23 cellular contexts compared by ENCODE assay signal in genomic region chr3:8986741-8987672, GRCh38.
"Had no signal": no experiment of that assay in that cellular context is flagged by ENCODE, and none has a peak within 500 bp of the region (broad histone marks: within the 10 kb centered on the region; RNA-seq: fewer than 3 reads in every experiment).

No MANE protein-coding gene starts in this region.

- H3K4me1 ChIP-seq: foreskin keratinocyte, thyroid gland had no signal

- H3K4me3 Mint-ChIP-seq: activated CD4-positive, alpha-beta T cell treated with anti-CD3 and anti-CD28 coated beads, Interleukin-2, amount 10 ng/mL, durations not matched to agents 7 days and 5 days; activated CD8-positive, alpha-beta memory T cell treated with anti-CD3 and anti-CD28 coated beads, Interleukin-2, amount 10 ng/mL, durations not matched to agents 7 days and 5 days; activated CD8-positive, alpha-beta T cell treated with anti-CD3 and anti-CD28 coated beads, Interleukin-2, amount 10 ng/mL, durations not matched to agents 7 days and 5 days; T-helper 1 cell treated with Interleukin-12 subunit alpha and Interleukin-12 subunit beta and Interleukin-4 antibody, amounts not matched to agents 30 μg/mL and 1 μg/mL, for 36 hours had no signal

- H3K9me3 Mint-ChIP-seq: activated CD4-positive, alpha-beta T cell treated with anti-CD3 and anti-CD28 coated beads, Interleukin-2, amount 10 ng/mL, durations not matched to agents 7 days and 5 days; activated T-cell treated with anti-CD3 and anti-CD28 coated beads, Interleukin-2, amount 50 U/mL, for 72 hours; nephron; stimulated activated naive B cell treated with anti-CD40 and anti-IgM and Interleukin-4, amounts not matched to agents 10 μg/mL and 1 μg/mL and 100 μg/mL, for 72 hours; T-helper 1 cell treated with Interleukin-12 subunit alpha and Interleukin-12 subunit beta and Interleukin-4 antibody, amounts not matched to agents 30 μg/mL and 1 μg/mL, for 36 hours had no signal

- H3K36me3 ChIP-seq: heart left ventricle, left lung, ovary, right lobe of liver, thyroid gland, upper lobe of right lung, WERI-Rb-1 had no signal

- H3K27me3 Mint-ChIP-seq: activated naive CD8-positive, alpha-beta T cell; stimulated activated naive B cell treated with anti-CD40 and anti-IgM and Interleukin-4, amounts not matched to agents 10 μg/mL and 1 μg/mL and 100 μg/mL, for 72 hours had no signal

- DNase-seq: left lung, right lobe of liver, T1000 had no signal

- H3K27ac Mint-ChIP-seq: activated CD4-positive, alpha-beta T cell treated with anti-CD3 and anti-CD28 coated beads, Interleukin-2, amount 10 ng/mL, durations not matched to agents 7 days and 5 days; activated CD8-positive, alpha-beta memory T cell treated with anti-CD3 and anti-CD28 coated beads, Interleukin-2, amount 10 ng/mL, durations not matched to agents 7 days and 5 days; activated CD8-positive, alpha-beta T cell treated with anti-CD3 and anti-CD28 coated beads, Interleukin-2, amount 10 ng/mL, durations not matched to agents 7 days and 5 days; activated naive CD8-positive, alpha-beta T cell; activated T-cell treated with anti-CD3 and anti-CD28 coated beads, Interleukin-2, amount 50 U/mL, for 72 hours; progenitor cell of endocrine pancreas; T-helper 1 cell treated with Interleukin-12 subunit alpha and Interleukin-12 subunit beta and Interleukin-4 antibody, amounts not matched to agents 30 μg/mL and 1 μg/mL, for 36 hours had no signal

- H3K4me1 Mint-ChIP-seq: activated CD8-positive, alpha-beta memory T cell treated with anti-CD3 and anti-CD28 coated beads, Interleukin-2, amount 10 ng/mL, durations not matched to agents 7 days and 5 days had no signal

- H3K36me3 Mint-ChIP-seq: activated CD8-positive, alpha-beta memory T cell treated with anti-CD3 and anti-CD28 coated beads, Interleukin-2, amount 10 ng/mL, durations not matched to agents 7 days and 5 days; activated naive CD8-positive, alpha-beta T cell; stimulated activated naive B cell treated with anti-CD40 and anti-IgM and Interleukin-4, amounts not matched to agents 10 μg/mL and 1 μg/mL and 100 μg/mL, for 72 hours had no signal

- H3K27me3 ChIP-seq: esophagus muscularis mucosa, foreskin keratinocyte, heart left ventricle, left lung, ovary, right lobe of liver, stomach, thyroid gland, upper lobe of right lung had no signal

- H3K9me3 ChIP-seq: esophagus muscularis mucosa, heart left ventricle, left lung, mucosa of descending colon, ovary, right lobe of liver, stomach, thyroid gland, upper lobe of right lung had no signal

- H3K4me3 ChIP-seq: esophagus muscularis mucosa, heart left ventricle, left lung, lung, mucosa of descending colon, ovary, right lobe of liver, skin epidermis, stomach, thyroid gland, upper lobe of right lung had no signal

- H3K27ac ChIP-seq: esophagus muscularis mucosa, foreskin keratinocyte, heart left ventricle, left lung, ovary, right lobe of liver, skin epidermis, stomach, thyroid gland, upper lobe of right lung, WERI-Rb-1 had no signal
